10 cellular contexts compared by ENCODE assay signal in genomic region chr1:201552941-201553341, GRCh38. TPM values are rescaled to one million over a fixed set of nuclear protein-coding genes. Genes with fewer than 3 reads are reported as not detected.
DNase-seq lines count a peak whose midpoint lies in the region; ATAC-seq and TF ChIP-seq lines count a peak whose summit lies in the region.
"Had no signal": no experiment of that assay in that cellular context is flagged by ENCODE, and none has a peak within 500 bp of the region (broad histone marks: within the 10 kb centered on the region; RNA-seq: fewer than 3 reads in every experiment).

No MANE protein-coding gene starts in this region.

- DNase-seq in ELR (ENCODE audit: low read depth) = peak; percentile 74
- DNase-seq in SW480 (ENCODE audit: low spot score) = peak; percentile 62
- DNase-seq in iPS-NIHi11 (ENCODE audit: low spot score) = peak; percentile 3
- no peak for DNase-seq in body of pancreas
- no peak for DNase-seq in glutamatergic neuron
- no peak for DNase-seq in activated naive CD4-positive, alpha-beta T cell treated with Interleukin-2 at 50 U/mL for 16 hours
- DNase-seq in NCI-H1048 (lab: John Stamatoyannopoulos, UW) = no peak
- DNase-seq: activated effector memory CD4-positive, alpha-beta T cell treated with Interleukin-2 at 50 U/mL for 16 hours had no signal

- H3K27me3 ChIP-seq in skeletal muscle satellite cell (ENCODE audit: control insufficient read depth, insufficient read depth, low read length) = no peaks in the 10 kb centered on the region
- H3K27me3 ChIP-seq in body of pancreas = no peaks in the 10 kb centered on the region

- no peak overlapping the region for H3K4me3 Mint-ChIP-seq in glutamatergic neuron (ENCODE audit: unreplicated experiment)

- H3K9me3 ChIP-seq in skeletal muscle satellite cell (replicated peaks; ENCODE audit: low read length) (no peaks in the 10 kb centered on the region), body of pancreas (no peaks in the 10 kb centered on the region)

- H3K27me3 Mint-ChIP-seq in glutamatergic neuron (ENCODE audit: unreplicated experiment) = peaks cover 1% of the 10 kb centered on the region

- peaks cover 4% of the 10 kb centered on the region for H3K9me3 Mint-ChIP-seq in glutamatergic neuron (ENCODE audit: unreplicated experiment)

- no peak for TF ChIP-seq POLR2A in body of pancreas (IDR thresholded peaks at IDR 0.05)

- peaks cover 18% of the 10 kb centered on the region for H3K4me1 Mint-ChIP-seq in glutamatergic neuron (ENCODE audit: low read depth, unreplicated experiment)

- H3K36me3 ChIP-seq in skeletal muscle satellite cell (ENCODE audit: insufficient read depth, low read length) = no peaks in the 10 kb centered on the region
- no peaks in the 10 kb centered on the region for H3K36me3 ChIP-seq in body of pancreas (replicated peaks in 1 of 2; ENCODE audit: insufficient read depth in 1 of 2, low read depth in 2 of 2)

- H3K4me1 ChIP-seq in skeletal muscle satellite cell (ENCODE audit: control insufficient read depth, insufficient read depth, low read length) (peaks cover 66% of the 10 kb centered on the region), body of pancreas (peaks cover 4% of the 10 kb centered on the region)

- no peak for ATAC-seq in body of pancreas

- no peak for TF ChIP-seq CTCF in body of pancreas (IDR thresholded peaks at IDR 0.05)
- TF ChIP-seq CTCF in glutamatergic neuron (IDR thresholded peaks at IDR 0.05; ENCODE audit: partially characterized antibody, unreplicated experiment) = no peak

- H3K4me3 ChIP-seq in skeletal muscle satellite cell (ENCODE audit: low read length) = no peak overlapping the region
- H3K4me3 ChIP-seq in body of pancreas = no peak overlapping the region
- H3K4me3 ChIP-seq: lung had no signal

- no peak overlapping the region for H3K27ac ChIP-seq in body of pancreas

- H3K4me2 ChIP-seq in skeletal muscle satellite cell (ENCODE audit: low read length) = peak overlapping the region; percentile 34

- H3K27ac Mint-ChIP-seq in glutamatergic neuron (ENCODE audit: unreplicated experiment) = no peak overlapping the region

- intact Hi-C loops in body of pancreas (cut with DNase I) = no loop called here

- H3K36me3 Mint-ChIP-seq in glutamatergic neuron (ENCODE audit: unreplicated experiment) = peaks cover 4% of the 10 kb centered on the region

- peak overlapping the region; percentile 50 for H3K9ac ChIP-seq in skeletal muscle satellite cell (ENCODE audit: low read depth, low read length)

- WGBS in body of pancreas, 2 donors = 58 to 78% methylated on average over 5 of the region's 5 CpGs

RNA-seq across cellular contexts. Expression of gene NAV1, which starts 14.0 kb away (rescaled TPM):
- total RNA-seq in skeletal muscle satellite cell (2012; rRNA removed) = 43.9 and 60.7 TPM in 2 replicates
- total RNA-seq in body of pancreas (10 to 100 TPM; 11.5 to 13.7 TPM), glutamatergic neuron (ENCODE audit: unreplicated experiment) (124 TPM)

RNA-seq across cellular contexts. Expression of gene CSRP1, which starts 46.0 kb away (rescaled TPM):
- total RNA-seq in skeletal muscle satellite cell (2012; rRNA removed) = 169 and 175 TPM in 2 replicates
- total RNA-seq in body of pancreas (100 to 1,000 TPM; 127 to 245 TPM), glutamatergic neuron (ENCODE audit: unreplicated experiment) (6.2 TPM)

Comparison
In these comparisons a context has a peak if more than half of its experiments do, and no peak if none do; other contexts are left out.
1. DNase-seq: peak in ELR (single experiment), SW480 (single experiment) and iPS-NIHi11 (single experiment); none in body of pancreas (0 of 4), glutamatergic neuron (single experiment), activated naive CD4-positive, alpha-beta T cell treated with Interleukin-2 at 50 U/mL for 16 hours (single experiment) and NCI-H1048 (single experiment).
2. RNA of gene CSRP1, which starts 46.0 kb away (total RNA-seq): 127 to 245 TPM in body of pancreas; 6.2 TPM in glutamatergic neuron (single experiment); every median in the first group is over 10 times any median in the second.